ENCODE assay signal across 13 cellular contexts in genomic region chr17:9170822-9171221, GRCh38.
"Had no signal": no experiment of that assay in that cellular context is flagged by ENCODE, and none has a peak within 500 bp of the region (broad histone marks: within the 10 kb centered on the region; RNA-seq: fewer than 3 reads in every experiment).

No MANE protein-coding gene starts in this region.

- H3K27me3 ChIP-seq: adrenal gland, ovary, testis had no signal

- H3K36me3 Mint-ChIP-seq: activated naive CD4-positive, alpha-beta T cell treated with anti-CD3 and anti-CD28 coated beads, Interleukin-2, amount 10 ng/mL, durations not matched to agents 7 days and 5 days; immature natural killer cell had no signal

- H3K4me1 ChIP-seq: adrenal gland, testis had no signal

- DNase-seq: activated CD4-positive, alpha-beta T cell treated with anti-CD3 and anti-CD28 coated beads, Interleukin-2, amount 10 ng/mL, durations not matched to agents 7 days and 5 days; activated CD8-positive, alpha-beta memory T cell treated with anti-CD3 and anti-CD28 coated beads for 24 hours; activated naive CD4-positive, alpha-beta T cell treated with anti-CD3 and anti-CD28 coated beads, Interleukin-2, amount 10 ng/mL, durations not matched to agents 7 days and 5 days; adrenal gland; hypothalamus; immature natural killer cell; ovary; stimulated activated CD4-positive, alpha-beta T cell treated with anti-CD3 and anti-CD28 coated beads, Interleukin-15, amount 100 ng/mL, for 24 hours; stimulated activated CD4-positive, alpha-beta T cell treated with anti-CD3 and anti-CD28 coated beads, Interleukin-4, amount 100 ng/mL, for 24 hours; stimulated activated naive CD8-positive, alpha-beta T cell treated with anti-CD3 and anti-CD28 coated beads, Interleukin-15, amount 100 ng/mL, for 72 hours; T-helper 1 cell; testis had no signal

- H3K9me3 ChIP-seq: adrenal gland, ovary, testis had no signal

- H3K4me3 Mint-ChIP-seq: activated CD4-positive, alpha-beta T cell treated with anti-CD3 and anti-CD28 coated beads, Interleukin-2, amount 10 ng/mL, durations not matched to agents 7 days and 5 days; activated naive CD4-positive, alpha-beta T cell treated with anti-CD3 and anti-CD28 coated beads, Interleukin-2, amount 10 ng/mL, durations not matched to agents 7 days and 5 days; activated T-helper 17 cell treated with anti-CD3 and anti-CD28 coated beads, Interleukin-2, amount 50 U/mL, for 72 hours; immature natural killer cell; stimulated activated naive CD8-positive, alpha-beta T cell treated with anti-CD3 and anti-CD28 coated beads, Interleukin-15, amount 100 ng/mL, for 72 hours had no signal

- H3K4me3 ChIP-seq: adrenal gland, ovary, testis had no signal

- H3K36me3 ChIP-seq: adrenal gland, ovary had no signal

- H3K27ac ChIP-seq: adrenal gland, ovary, testis had no signal

- H3K9me3 Mint-ChIP-seq: activated CD4-positive, alpha-beta T cell treated with anti-CD3 and anti-CD28 coated beads, Interleukin-2, amount 10 ng/mL, durations not matched to agents 7 days and 5 days; activated naive CD4-positive, alpha-beta T cell treated with anti-CD3 and anti-CD28 coated beads, Interleukin-2, amount 10 ng/mL, durations not matched to agents 7 days and 5 days; activated T-helper 17 cell treated with anti-CD3 and anti-CD28 coated beads, Interleukin-2, amount 50 U/mL, for 72 hours; stimulated activated naive CD8-positive, alpha-beta T cell treated with anti-CD3 and anti-CD28 coated beads, Interleukin-15, amount 100 ng/mL, for 72 hours had no signal

- H3K4me1 Mint-ChIP-seq: immature natural killer cell; stimulated activated naive CD8-positive, alpha-beta T cell treated with anti-CD3 and anti-CD28 coated beads, Interleukin-15, amount 100 ng/mL, for 72 hours had no signal

- H3K27ac Mint-ChIP-seq: activated CD4-positive, alpha-beta T cell treated with anti-CD3 and anti-CD28 coated beads, Interleukin-2, amount 10 ng/mL, durations not matched to agents 7 days and 5 days; activated naive CD4-positive, alpha-beta T cell treated with anti-CD3 and anti-CD28 coated beads, Interleukin-2, amount 10 ng/mL, durations not matched to agents 7 days and 5 days; activated T-helper 17 cell treated with anti-CD3 and anti-CD28 coated beads, Interleukin-2, amount 50 U/mL, for 72 hours; immature natural killer cell; stimulated activated naive CD8-positive, alpha-beta T cell treated with anti-CD3 and anti-CD28 coated beads, Interleukin-15, amount 100 ng/mL, for 72 hours had no signal
